24 cellular contexts compared by ENCODE assay signal in genomic region chr16:28112908-28113307, GRCh38. TPM values are rescaled to one million over a fixed set of nuclear protein-coding genes. Genes with fewer than 3 reads are reported as not detected.
A peak's percentile ranks its signal among the peaks of the same experiment; 100 is the strongest.
DNase-seq lines count a peak whose midpoint lies in the region; ATAC-seq and TF ChIP-seq lines count a peak whose summit lies in the region.
"Had no signal": no experiment of that assay in that cellular context is flagged by ENCODE, and none has a peak within 500 bp of the region (broad histone marks: within the 10 kb centered on the region; RNA-seq: fewer than 3 reads in every experiment).

No MANE protein-coding gene starts in this region.

- H3K4me1 ChIP-seq in neutrophil (ENCODE audit: control insufficient read depth in 1 of 2, insufficient read depth in 1 of 2, low read depth in 1 of 2, low read length in 1 of 2) = peaks cover 33 to 34% of the 10 kb centered on the region in 2 experiments
- H3K4me1 ChIP-seq: A549, body of pancreas, colonic mucosa, psoas muscle, upper lobe of right lung had no signal

- POLR2A ChIA-PET in activated CD4-positive, alpha-beta T cell treated with anti-CD3 and anti-CD28 coated beads, Interleukin-2, amount 10 ng/mL, durations not matched to agents 7 days and 5 days (lab: Charles Lee) = no interaction called here

- peaks cover 4% of the 10 kb centered on the region for H3K9me3 ChIP-seq in neutrophil
- H3K9me3 ChIP-seq: A549, body of pancreas, colonic mucosa, psoas muscle, SJCRH30, stomach, upper lobe of right lung had no signal

- peaks cover 60% of the 10 kb centered on the region for H3K36me3 Mint-ChIP-seq in activated CD4-positive, alpha-beta T cell treated with anti-CD3 and anti-CD28 coated beads, Interleukin-2, amount 10 ng/mL, durations not matched to agents 7 days and 5 days (ENCODE audit: low read depth)
- peaks cover 55% of the 10 kb centered on the region for H3K36me3 Mint-ChIP-seq in HFFc6 (ENCODE audit: low read depth)
- peaks cover 99% of the 10 kb centered on the region for H3K36me3 Mint-ChIP-seq in activated T-helper 17 cell treated with anti-CD3 and anti-CD28 coated beads, Interleukin-2, amount 50 U/mL, for 72 hours (ENCODE audit: low read depth)

- peak; percentile 35 to 51 for DNase-seq in activated CD4-positive, alpha-beta T cell treated with anti-CD3 and anti-CD28 coated beads, Interleukin-2, amount 50 U/mL, for 48 hours
- no peak for DNase-seq in activated CD4-positive, alpha-beta T cell treated with anti-CD3 and anti-CD28 coated beads, Interleukin-2, amount 10 ng/mL, durations not matched to agents 7 days and 5 days
- DNase-seq in HFFc6 (no peak), glomerular visceral epithelial cell (ENCODE audit: extremely low spot score) (no peak), NOMO-1 treated with dmso at 0.1 percent for 144 hours (lab: John Stamatoyannopoulos, UW; ENCODE audit: unreplicated experiment) (no peak)
- DNase-seq: activated gamma-delta T cell, body of pancreas, colonic mucosa, hypothalamus, NCI-H1436, NCI-H82, nephron progenitor cell, PC-9, psoas muscle, SJCRH30, stomach, upper lobe of right lung had no signal

- no peak overlapping the region for H3K27ac Mint-ChIP-seq in activated CD4-positive, alpha-beta T cell treated with anti-CD3 and anti-CD28 coated beads, Interleukin-2, amount 10 ng/mL, durations not matched to agents 7 days and 5 days
- H3K27ac Mint-ChIP-seq in HFFc6 = peak overlapping the region; percentile 54; the same call in 1 of the 2 replicates
- H3K27ac Mint-ChIP-seq in activated T-helper 17 cell treated with anti-CD3 and anti-CD28 coated beads, Interleukin-2, amount 50 U/mL, for 72 hours = peak overlapping the region; percentile 78
- H3K27ac Mint-ChIP-seq: nephron progenitor cell had no signal

- no peak overlapping the region for H3K4me3 Mint-ChIP-seq in activated CD4-positive, alpha-beta T cell treated with anti-CD3 and anti-CD28 coated beads, Interleukin-2, amount 10 ng/mL, durations not matched to agents 7 days and 5 days
- no peak overlapping the region for H3K4me3 Mint-ChIP-seq in HFFc6
- H3K4me3 Mint-ChIP-seq in activated T-helper 17 cell treated with anti-CD3 and anti-CD28 coated beads, Interleukin-2, amount 50 U/mL, for 72 hours = peak overlapping the region; percentile 52
- H3K4me3 Mint-ChIP-seq: nephron progenitor cell had no signal

- peak overlapping the region; percentile 87 for H3K27ac ChIP-seq in neutrophil
- H3K27ac ChIP-seq: A549, body of pancreas, C4-2B, colonic mucosa, PC-9, psoas muscle, SJCRH30, skin epidermis, stomach, upper lobe of right lung had no signal

- H3K36me3 ChIP-seq in neutrophil = peaks cover 100% of the 10 kb centered on the region
- H3K36me3 ChIP-seq: colonic mucosa had no signal

- no peaks in the 10 kb centered on the region for H3K27me3 ChIP-seq in neutrophil
- H3K27me3 ChIP-seq: body of pancreas, colonic mucosa, SJCRH30, stomach, upper lobe of right lung had no signal

- peak; percentile 97 for ATAC-seq in activated T-helper 17 cell treated with anti-CD3 and anti-CD28 coated beads, Interleukin-2, amount 50 U/mL, for 72 hours (replicated peaks)
- no peak for ATAC-seq in GM19351 (IDR thresholded peaks at IDR 0.05; ENCODE audit: unreplicated experiment)
- ATAC-seq: A549, body of pancreas, psoas muscle, upper lobe of right lung had no signal

- peaks cover 28% of the 10 kb centered on the region for H3K4me1 Mint-ChIP-seq in activated CD4-positive, alpha-beta T cell treated with anti-CD3 and anti-CD28 coated beads, Interleukin-2, amount 10 ng/mL, durations not matched to agents 7 days and 5 days
- peaks cover 4% of the 10 kb centered on the region; the same call in 1 of the 2 replicates for H3K4me1 Mint-ChIP-seq in HFFc6 (ENCODE audit: low read depth)
- H3K4me1 Mint-ChIP-seq in activated T-helper 17 cell treated with anti-CD3 and anti-CD28 coated beads, Interleukin-2, amount 50 U/mL, for 72 hours = peaks cover 20% of the 10 kb centered on the region
- H3K4me1 Mint-ChIP-seq: nephron progenitor cell had no signal

- TF ChIP-seq CTCF in HFFc6 (IDR thresholded peaks at IDR 0.05) (no peak), neutrophil (IDR thresholded peaks at IDR 0.05) (no peak)

- CTCF ChIA-PET in activated CD4-positive, alpha-beta T cell treated with anti-CD3 and anti-CD28 coated beads, Interleukin-2, amount 10 ng/mL, durations not matched to agents 7 days and 5 days (lab: Charles Lee) = interaction anchor here (1.1 to 1.7 kb wide), 4 partner anchors 12 to 109 kb away, joined by 3 to 6 read pairs (median 5); no protein-coding TSS in a partner anchor

- no peaks in the 10 kb centered on the region for H3K27me3 Mint-ChIP-seq in activated CD4-positive, alpha-beta T cell treated with anti-CD3 and anti-CD28 coated beads, Interleukin-2, amount 10 ng/mL, durations not matched to agents 7 days and 5 days
- H3K27me3 Mint-ChIP-seq in HFFc6 (ENCODE audit: insufficient read depth) = peaks cover 1% of the 10 kb centered on the region
- no peaks in the 10 kb centered on the region for H3K27me3 Mint-ChIP-seq in activated T-helper 17 cell treated with anti-CD3 and anti-CD28 coated beads, Interleukin-2, amount 50 U/mL, for 72 hours

- no peaks in the 10 kb centered on the region for H3K9me3 Mint-ChIP-seq in activated CD4-positive, alpha-beta T cell treated with anti-CD3 and anti-CD28 coated beads, Interleukin-2, amount 10 ng/mL, durations not matched to agents 7 days and 5 days
- H3K9me3 Mint-ChIP-seq in HFFc6 = no peaks in the 10 kb centered on the region
- no peaks in the 10 kb centered on the region for H3K9me3 Mint-ChIP-seq in activated T-helper 17 cell treated with anti-CD3 and anti-CD28 coated beads, Interleukin-2, amount 50 U/mL, for 72 hours
- H3K9me3 Mint-ChIP-seq: nephron progenitor cell had no signal

- H3K4me3 ChIP-seq in neutrophil (ENCODE audit: low read depth in 1 of 2, low read length in 1 of 2) = no peak overlapping the region
- H3K4me3 ChIP-seq: A549, body of pancreas, colonic mucosa, PC-9, psoas muscle, SJCRH30, skin epidermis, stomach, upper lobe of right lung had no signal

RNA-seq across cellular contexts. Expression of gene GSG1L, which starts 49.4 kb away (rescaled TPM):
- not detected for total RNA-seq in activated CD4-positive, alpha-beta T cell treated with anti-CD3 and anti-CD28 coated beads, Interleukin-2, amount 10 ng/mL, durations not matched to agents 7 days and 5 days
- not detected for total RNA-seq in HFFc6 (2021; fragmentation: NEBNext Ultra II Directional; extraction: Animal tissue kit (Norgen Biotek cat#: 25700))
- under 1 TPM in 1 of 2 donors, not detected in 1; 0.29 TPM for total RNA-seq in activated T-helper 17 cell treated with anti-CD3 and anti-CD28 coated beads, Interleukin-2, amount 50 U/mL, for 72 hours
- total RNA-seq: body of pancreas, kidney epithelial cell, PC-9, SJCRH30, stomach had no signal

Comparison
In these comparisons a context has a peak if more than half of its experiments do, and no peak if none do; other contexts are left out.
1. DNase-seq: peak in activated CD4-positive, alpha-beta T cell treated with anti-CD3 and anti-CD28 coated beads, Interleukin-2, amount 50 U/mL, for 48 hours (2 of 2); none in activated CD4-positive, alpha-beta T cell treated with anti-CD3 and anti-CD28 coated beads, Interleukin-2, amount 10 ng/mL, durations not matched to agents 7 days and 5 days (single experiment), HFFc6 (single experiment), glomerular visceral epithelial cell (single experiment) and NOMO-1 treated with dmso at 0.1 percent for 144 hours (single experiment).